ENCODE assay signal across 12 cellular contexts in the genomic region with DNA sequence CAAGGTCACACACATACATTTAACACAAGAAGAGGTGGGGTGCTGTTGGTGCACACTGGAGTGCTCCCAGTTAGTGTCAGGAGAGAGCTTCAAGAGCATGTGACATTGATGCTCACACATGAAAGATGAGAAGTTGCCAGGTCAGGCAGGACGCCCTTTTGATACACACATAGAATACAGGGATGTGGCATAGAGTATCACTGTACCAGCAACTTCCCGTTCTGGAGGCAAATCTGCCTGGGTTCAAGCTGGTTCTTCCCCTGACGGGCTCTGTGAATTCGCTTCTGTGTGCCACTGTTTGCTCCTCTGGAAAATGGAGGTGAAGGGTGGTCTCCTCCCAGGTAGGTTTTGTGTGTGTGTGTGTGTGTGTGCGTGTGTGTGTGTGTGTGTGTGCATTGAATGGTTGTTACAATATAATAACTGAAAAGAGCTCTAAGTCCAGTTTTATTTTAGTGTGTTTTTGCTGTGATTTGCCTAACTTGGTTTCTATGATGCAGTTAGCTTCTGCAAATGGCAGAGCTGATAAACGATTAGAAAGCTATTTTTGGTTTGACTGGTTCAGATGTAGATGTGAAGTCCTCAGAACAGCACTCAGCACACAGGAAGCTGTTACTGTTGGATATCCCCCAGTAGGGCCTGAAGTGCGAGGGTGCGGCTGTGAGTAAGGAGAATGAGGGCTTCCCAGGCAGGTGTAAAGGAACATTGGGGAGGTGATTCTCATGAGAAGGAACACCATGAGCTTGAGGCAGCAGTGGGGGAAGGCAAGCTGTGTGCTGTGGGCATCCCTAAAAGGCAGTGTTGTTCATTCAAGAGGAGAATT. TPM values are rescaled to one million over a fixed set of nuclear protein-coding genes. Genes with fewer than 3 reads are reported as not detected.
DNase-seq lines count a peak whose midpoint lies in the region; ATAC-seq and TF ChIP-seq lines count a peak whose summit lies in the region.
"Had no signal": no experiment of that assay in that cellular context is flagged by ENCODE, and none has a peak within 500 bp of the region (broad histone marks: within the 10 kb centered on the region; RNA-seq: fewer than 3 reads in every experiment).

No MANE protein-coding gene starts in this region.

- intact Hi-C loops in activated CD4-positive, alpha-beta memory T cell treated with anti-CD3 and anti-CD28 coated beads for 36 hours (cut with micrococcal nuclease): loop anchor here (2.0 kb wide), 1 partner anchor 53 kb away; no protein-coding TSS in a partner anchor
- intact Hi-C loops in natural killer cell (cut with micrococcal nuclease): no loop called here

- CTCF ChIA-PET in HEK293 (lab: Yijun Ruan, JAX): interaction anchor here (1.0 to 2.5 kb wide), 2 partner anchors 9 to 10 kb away, joined by 3 to 10 read pairs; no protein-coding TSS in a partner anchor
- CTCF ChIA-PET in activated CD4-positive, alpha-beta memory T cell treated with anti-CD3 and anti-CD28 coated beads for 36 hours (lab: Charles Lee): interaction anchor here (0.6 to 1.6 kb wide), 6 partner anchors 10 to 238 kb away, joined by 3 to 8 read pairs (median 4); no protein-coding TSS in a partner anchor

- H3K4me1 ChIP-seq in HEK293 (ENCODE audit: control insufficient read depth, insufficient read depth, low read length): peaks cover 17% of the 10 kb centered on the region; the same call in 1 of the 2 replicates

- DNase-seq in activated CD4-positive, alpha-beta memory T cell treated with anti-CD3 and anti-CD28 coated beads for 36 hours: peak; percentile 48
- DNase-seq in natural killer cell (no peak), COR-L47 (lab: John Stamatoyannopoulos, UW) (no peak)
- DNase-seq in stimulated activated CD4-positive, alpha-beta T cell treated with anti-CD3 and anti-CD28 coated beads, Interleukin-4, amount 100 ng/mL, for 1 hour: no peak
- no peak for DNase-seq in stimulated activated CD4-positive, alpha-beta T cell treated with anti-CD3 and anti-CD28 coated beads, Interleukin-2, amount 100 ng/mL, for 48 hours
- no peak for DNase-seq in activated naive CD4-positive, alpha-beta T cell treated with anti-CD3 and anti-CD28 coated beads, Interleukin-2, amount 50 U/mL, for 16 hours
- DNase-seq: activated CD4-positive, alpha-beta T cell treated with anti-CD3 and anti-CD28 coated beads for 48 hours; kidney glomerular epithelial cell; spleen had no signal

- H3K4me1 Mint-ChIP-seq in activated CD4-positive, alpha-beta memory T cell treated with anti-CD3 and anti-CD28 coated beads for 36 hours (ENCODE audit: low read depth): peaks cover 55% of the 10 kb centered on the region
- H3K4me1 Mint-ChIP-seq in natural killer cell: peaks cover 22 to 32% of the 10 kb centered on the region in 2 donors

- no peak overlapping the region for H3K27ac ChIP-seq in HEK293 (ENCODE audit: extremely low read depth, low read depth, low read length)
- H3K27ac ChIP-seq: thoracic aorta had no signal

- H3K27ac Mint-ChIP-seq in activated CD4-positive, alpha-beta memory T cell treated with anti-CD3 and anti-CD28 coated beads for 36 hours: peak overlapping the region; percentile 62
- peak overlapping the region in 1 of 2 donors; percentile 49 for H3K27ac Mint-ChIP-seq in natural killer cell

- no peaks in the 10 kb centered on the region for H3K9me3 ChIP-seq in HEK293 (ENCODE audit: control insufficient read depth, insufficient read depth, low read depth, low read length)
- H3K9me3 ChIP-seq: spleen, thoracic aorta had no signal

- peaks cover 3% of the 10 kb centered on the region for H3K36me3 Mint-ChIP-seq in activated CD4-positive, alpha-beta memory T cell treated with anti-CD3 and anti-CD28 coated beads for 36 hours
- H3K36me3 Mint-ChIP-seq in natural killer cell: no peaks in the 10 kb centered on the region

- H3K27me3 Mint-ChIP-seq in activated CD4-positive, alpha-beta memory T cell treated with anti-CD3 and anti-CD28 coated beads for 36 hours: no peaks in the 10 kb centered on the region
- H3K27me3 Mint-ChIP-seq in natural killer cell (ENCODE audit: low read depth in 2 of 2): no peaks in the 10 kb centered on the region

- H3K9me3 Mint-ChIP-seq in activated CD4-positive, alpha-beta memory T cell treated with anti-CD3 and anti-CD28 coated beads for 36 hours: no peaks in the 10 kb centered on the region
- no peaks in the 10 kb centered on the region for H3K9me3 Mint-ChIP-seq in natural killer cell

- H3K36me3 ChIP-seq in HEK293 (ENCODE audit: control insufficient read depth in 2 of 2, insufficient read depth in 1 of 2, low read length in 2 of 2): no peaks in the 10 kb centered on the region
- H3K36me3 ChIP-seq: spleen, thoracic aorta had no signal

- no peak overlapping the region for H3K4me3 ChIP-seq in HEK293 (ENCODE audit: low read depth, low read length)
- H3K4me3 ChIP-seq: spleen, thoracic aorta had no signal

- ATAC-seq in GM18867 (IDR thresholded peaks at IDR 0.05; ENCODE audit: unreplicated experiment) (peak; percentile 48), natural killer cell (peak; percentile 32 to 58 (median 45))

- H3K4me3 Mint-ChIP-seq in activated CD4-positive, alpha-beta memory T cell treated with anti-CD3 and anti-CD28 coated beads for 36 hours: no peak overlapping the region
- no peak overlapping the region for H3K4me3 Mint-ChIP-seq in natural killer cell

- no peak for TF ChIP-seq CTCF in HEK293 (tag by site-specific recombination; IDR thresholded peaks at IDR 0.05)
- TF ChIP-seq CTCF in natural killer cell (IDR thresholded peaks at IDR 0.05): no peak

- POLR2A ChIA-PET in HEK293 (lab: Yijun Ruan, JAX): interaction anchor here (0.7 to 0.9 kb wide), 2 partner anchors 52 to 112 kb away, joined by 3 read pairs; no protein-coding TSS in a partner anchor
- POLR2A ChIA-PET in activated CD4-positive, alpha-beta memory T cell treated with anti-CD3 and anti-CD28 coated beads for 36 hours (lab: Charles Lee): interaction anchor here (0.6 to 1.1 kb wide), 2 partner anchors 52 to 354 kb away, joined by 3 to 5 read pairs; no protein-coding TSS in a partner anchor

TF ChIP-seq in HEK293, 187 proteins besides CTCF, POLR2A, EP300 and RAD21:
- TF ChIP-seq, protein P1, sequence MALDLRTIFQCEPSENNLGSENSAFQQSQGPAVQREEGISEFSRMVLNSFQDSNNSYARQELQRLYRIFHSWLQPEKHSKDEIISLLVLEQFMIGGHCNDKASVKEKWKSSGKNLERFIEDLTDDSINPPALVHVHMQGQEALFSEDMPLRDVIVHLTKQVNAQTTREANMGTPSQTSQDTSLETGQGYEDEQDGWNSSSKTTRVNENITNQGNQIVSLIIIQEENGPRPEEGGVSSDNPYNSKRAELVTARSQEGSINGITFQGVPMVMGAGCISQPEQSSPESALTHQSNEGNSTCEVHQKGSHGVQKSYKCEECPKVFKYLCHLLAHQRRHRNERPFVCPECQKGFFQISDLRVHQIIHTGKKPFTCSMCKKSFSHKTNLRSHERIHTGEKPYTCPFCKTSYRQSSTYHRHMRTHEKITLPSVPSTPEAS (tag by site-specific recombination; IDR thresholded peaks at IDR 0.05): peak; percentile 68
- TF ChIP-seq ZBTB48 (tag by site-specific recombination; IDR thresholded peaks at IDR 0.05): no peak
TF ChIP-seq in HEK293: peak in this region for 1.

RNA-seq across cellular contexts. Expression of a gene that starts 53.4 kb away (rescaled TPM):
- total RNA-seq in activated CD4-positive, alpha-beta memory T cell treated with anti-CD3 and anti-CD28 coated beads for 36 hours: 10 to 100 TPM; 43.2 to 43.8 TPM
- total RNA-seq in natural killer cell: 10 to 100 TPM; 26.3 to 37.9 (median 28.4) TPM
